Comparison of ENCODE assay signal across 15 cellular contexts in genomic region chr5:50593681-50594080, GRCh38.
DNase-seq lines count a peak whose midpoint lies in the region; ATAC-seq, FAIRE-seq and TF ChIP-seq lines count a peak whose summit lies in the region.
"Had no signal": no experiment of that assay in that cellular context is flagged by ENCODE, and none has a peak within 500 bp of the region (broad histone marks: within the 10 kb centered on the region; RNA-seq: fewer than 3 reads in every experiment).

No MANE protein-coding gene starts in this region.

- no peaks in the 10 kb centered on the region for H3K27me3 Mint-ChIP-seq in CD4-positive, CD25-positive, alpha-beta regulatory T cell
- H3K27me3 Mint-ChIP-seq in T-helper 17 cell: no peaks in the 10 kb centered on the region

- H3K36me3 Mint-ChIP-seq in CD4-positive, CD25-positive, alpha-beta regulatory T cell: peaks cover 5% of the 10 kb centered on the region
- peaks cover 3% of the 10 kb centered on the region for H3K36me3 Mint-ChIP-seq in T-helper 17 cell (ENCODE audit: low read depth)
- H3K36me3 Mint-ChIP-seq: CD14-positive monocyte had no signal

- no peak for ATAC-seq in CD4-positive, CD25-positive, alpha-beta regulatory T cell (ENCODE audit: low read depth in 2 of 2)
- ATAC-seq in T-helper 17 cell (no peak), lower lobe of right lung (no peak)

- FAIRE-seq in urothelium cell line (lab: Jason Lieb, UNC): no peak
- FAIRE-seq: endometrium had no signal

- peak overlapping the region; percentile 57 for H3K27ac ChIP-seq in CD4-positive, CD25-positive, alpha-beta regulatory T cell (ENCODE audit: insufficient read depth, low read length, poor library complexity, severe bottlenecking)
- H3K27ac ChIP-seq in lower lobe of right lung: peak overlapping the region; percentile 1
- H3K27ac ChIP-seq in RWPE1: no peak overlapping the region

- H3K4me3 Mint-ChIP-seq in CD4-positive, CD25-positive, alpha-beta regulatory T cell: peak overlapping the region; percentile 11 to 28 (median 17)
- no peak overlapping the region for H3K4me3 Mint-ChIP-seq in T-helper 17 cell
- H3K4me3 Mint-ChIP-seq: CD14-positive monocyte had no signal

- CTCF ChIA-PET in RWPE1 (lab: Yijun Ruan, JAX): no interaction called here

- no peaks in the 10 kb centered on the region for H3K9me3 ChIP-seq in CD4-positive, CD25-positive, alpha-beta regulatory T cell (ENCODE audit: control insufficient read depth in 2 of 2, low read length in 2 of 2)
- no peaks in the 10 kb centered on the region for H3K9me3 ChIP-seq in T-helper 17 cell (ENCODE audit: control insufficient read depth, low read length, poor library complexity, severe bottlenecking)
- no peaks in the 10 kb centered on the region for H3K9me3 ChIP-seq in lower lobe of right lung

- no peaks in the 10 kb centered on the region for H3K27me3 ChIP-seq in CD4-positive, CD25-positive, alpha-beta regulatory T cell (ENCODE audit: control insufficient read depth, insufficient read depth, low read length)
- no peaks in the 10 kb centered on the region for H3K27me3 ChIP-seq in lower lobe of right lung (ENCODE audit: low read depth)

- peaks cover 0 to 16% (median 3%) of the 10 kb centered on the region in 7 donors for H3K9me3 Mint-ChIP-seq in CD4-positive, CD25-positive, alpha-beta regulatory T cell

- H3K4me1 ChIP-seq in CD4-positive, CD25-positive, alpha-beta regulatory T cell (ENCODE audit: control insufficient read depth, insufficient read depth, low read length, poor library complexity, severe bottlenecking): peaks cover 43% of the 10 kb centered on the region
- H3K4me1 ChIP-seq in lower lobe of right lung: no peaks in the 10 kb centered on the region

- peak in 2 of 3 donors; percentile 63 to 71 for DNase-seq in CD4-positive, CD25-positive, alpha-beta regulatory T cell
- DNase-seq in GM12865 (ENCODE audit: low read depth): peak; percentile 17
- no peak for DNase-seq in T-helper 17 cell
- DNase-seq in lower lobe of right lung: no peak
- no peak for DNase-seq in NCI-H226
- DNase-seq in AG08395 (ENCODE audit: low spot score): no peak
- no peak for DNase-seq in RWPE1 (ENCODE audit: low spot score)
- no peak for DNase-seq in urothelium cell line (ENCODE audit: low spot score)
- DNase-seq: activated CD8-positive, alpha-beta memory T cell treated with anti-CD3 and anti-CD28 coated beads, Interleukin-2, amount 50 U/mL, for 48 hours; kidney glomerular epithelial cell; NCI-H1105 treated with DMSO at 0.1 percent for 48 hours; NCI-H510A; stimulated activated CD4-positive, alpha-beta T cell treated with anti-CD3 and anti-CD28 coated beads, Interleukin-2, amount 100 ng/mL, for 48 hours had no signal

- no peaks in the 10 kb centered on the region for H3K36me3 ChIP-seq in CD4-positive, CD25-positive, alpha-beta regulatory T cell (ENCODE audit: control insufficient read depth, insufficient read depth, low read length)
- H3K36me3 ChIP-seq in lower lobe of right lung: no peaks in the 10 kb centered on the region

- H3K4me3 ChIP-seq in CD4-positive, CD25-positive, alpha-beta regulatory T cell (ENCODE audit: low read depth, low read length): peak overlapping the region; percentile 35
- H3K4me3 ChIP-seq in GM12865 (ENCODE audit: low read depth, low read length) (no peak overlapping the region), lower lobe of right lung (no peak overlapping the region)

- TF ChIP-seq CTCF in GM12865 (IDR thresholded peaks at IDR 0.05; ENCODE audit: insufficient read depth, low read depth, low read length, missing control alignments) (no peak), lower lobe of right lung (IDR thresholded peaks at IDR 0.05) (no peak), RWPE1 (conservative IDR thresholded peaks at IDR 0.05; ENCODE audit: low read depth) (no peak)

- intact Hi-C loops in lower lobe of right lung (cut with DNase I): no loop called here

- POLR2A ChIA-PET in RWPE1 (lab: Yijun Ruan, JAX; ENCODE audit: low non-redundant PET): no interaction called here

- peak overlapping the region; percentile 78 to 93 (median 88) for H3K27ac Mint-ChIP-seq in CD4-positive, CD25-positive, alpha-beta regulatory T cell
- H3K27ac Mint-ChIP-seq in T-helper 17 cell: peak overlapping the region; percentile 95
- H3K27ac Mint-ChIP-seq: CD14-positive monocyte had no signal

- H3K4me1 Mint-ChIP-seq in CD4-positive, CD25-positive, alpha-beta regulatory T cell: peaks cover 36 to 53% (median 43%) of the 10 kb centered on the region in 4 donors
- H3K4me1 Mint-ChIP-seq in T-helper 17 cell: peaks cover 43% of the 10 kb centered on the region

Comparison
In these comparisons a context has a peak if more than half of its experiments do, and no peak if none do; other contexts are left out.
1. DNase-seq: peak in CD4-positive, CD25-positive, alpha-beta regulatory T cell (2 of 3) and GM12865 (single experiment); none in T-helper 17 cell (0 of 3), lower lobe of right lung (single experiment), NCI-H226 (single experiment), AG08395 (single experiment), RWPE1 (single experiment) and urothelium cell line (single experiment).